ENCODE assay signal across 1 cellular context in the genomic region with DNA sequence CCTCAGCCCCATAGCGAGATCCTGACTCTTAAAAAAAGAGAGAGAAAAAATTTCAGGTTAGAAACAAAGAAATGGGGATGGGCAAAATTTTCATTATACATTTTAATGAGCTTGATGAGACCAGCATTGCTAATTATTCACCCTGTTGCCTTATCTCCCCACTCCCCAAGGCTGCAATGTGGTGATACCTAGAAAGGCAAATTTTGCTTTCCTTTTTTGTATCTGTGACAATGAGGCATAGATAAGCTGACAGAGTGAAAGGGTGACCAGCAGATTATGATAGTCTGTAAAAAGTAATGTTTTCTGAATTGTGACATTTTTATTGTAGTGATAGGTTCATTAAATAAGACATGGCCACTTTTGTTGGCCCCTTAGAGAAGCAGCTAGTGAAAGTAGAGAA.
TF ChIP-seq lines count a peak whose summit lies in the region.

No MANE protein-coding gene starts in this region.

TF ChIP-seq in K562, 482 proteins besides CTCF, POLR2A, EP300 and RAD21 (continued from another document):
- peak; percentile 31 to 34; a peak in 2 of 4 replicates for TF ChIP-seq KDM1A (IDR thresholded peaks at IDR 0.05)
- TF ChIP-seq ARID1B (IDR thresholded peaks at IDR 0.05), result peak; percentile 87
- peak; percentile 81 for TF ChIP-seq TAL1 (IDR thresholded peaks at IDR 0.05)
- TF ChIP-seq, protein P1, sequence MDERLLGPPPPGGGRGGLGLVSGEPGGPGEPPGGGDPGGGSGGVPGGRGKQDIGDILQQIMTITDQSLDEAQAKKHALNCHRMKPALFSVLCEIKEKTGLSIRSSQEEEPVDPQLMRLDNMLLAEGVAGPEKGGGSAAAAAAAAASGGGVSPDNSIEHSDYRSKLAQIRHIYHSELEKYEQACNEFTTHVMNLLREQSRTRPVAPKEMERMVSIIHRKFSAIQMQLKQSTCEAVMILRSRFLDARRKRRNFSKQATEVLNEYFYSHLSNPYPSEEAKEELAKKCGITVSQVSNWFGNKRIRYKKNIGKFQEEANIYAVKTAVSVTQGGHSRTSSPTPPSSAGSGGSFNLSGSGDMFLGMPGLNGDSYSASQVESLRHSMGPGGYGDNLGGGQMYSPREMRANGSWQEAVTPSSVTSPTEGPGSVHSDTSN (CRISPR knock-in tag; IDR thresholded peaks at IDR 0.05; ENCODE audit: low read depth), result no peak
- TF ChIP-seq, protein P1 (tag; conservative IDR thresholded peaks at IDR 0.05; ENCODE audit: low read depth), result 0 out of 2 replicates have a peak, but pooled peaks have one; percentile 13
- peak; percentile 80 for TF ChIP-seq TEAD4 (IDR thresholded peaks at IDR 0.05; ENCODE audit: low read length)
- no peak for TF ChIP-seq TEAD4 (CRISPR knock-in tag; IDR thresholded peaks at IDR 0.05; ENCODE audit: borderline replicate concordance)
- TF ChIP-seq SMARCA4 (IDR thresholded peaks at IDR 0.05), result peak; percentile 76
- peak in 1 of 2 experiments; percentile 64; a peak in 1 of 4 replicates for TF ChIP-seq RCOR1 (IDR thresholded peaks at IDR 0.05; ENCODE audit: borderline replicate concordance in 1 of 2, low read depth in 2 of 2, low read length in 2 of 2)
- TF ChIP-seq FOSL1 (tag; conservative IDR thresholded peaks at IDR 0.05), result 0 out of 2 replicates have a peak, but pooled peaks have one; percentile 19
- TF ChIP-seq, protein P2, sequence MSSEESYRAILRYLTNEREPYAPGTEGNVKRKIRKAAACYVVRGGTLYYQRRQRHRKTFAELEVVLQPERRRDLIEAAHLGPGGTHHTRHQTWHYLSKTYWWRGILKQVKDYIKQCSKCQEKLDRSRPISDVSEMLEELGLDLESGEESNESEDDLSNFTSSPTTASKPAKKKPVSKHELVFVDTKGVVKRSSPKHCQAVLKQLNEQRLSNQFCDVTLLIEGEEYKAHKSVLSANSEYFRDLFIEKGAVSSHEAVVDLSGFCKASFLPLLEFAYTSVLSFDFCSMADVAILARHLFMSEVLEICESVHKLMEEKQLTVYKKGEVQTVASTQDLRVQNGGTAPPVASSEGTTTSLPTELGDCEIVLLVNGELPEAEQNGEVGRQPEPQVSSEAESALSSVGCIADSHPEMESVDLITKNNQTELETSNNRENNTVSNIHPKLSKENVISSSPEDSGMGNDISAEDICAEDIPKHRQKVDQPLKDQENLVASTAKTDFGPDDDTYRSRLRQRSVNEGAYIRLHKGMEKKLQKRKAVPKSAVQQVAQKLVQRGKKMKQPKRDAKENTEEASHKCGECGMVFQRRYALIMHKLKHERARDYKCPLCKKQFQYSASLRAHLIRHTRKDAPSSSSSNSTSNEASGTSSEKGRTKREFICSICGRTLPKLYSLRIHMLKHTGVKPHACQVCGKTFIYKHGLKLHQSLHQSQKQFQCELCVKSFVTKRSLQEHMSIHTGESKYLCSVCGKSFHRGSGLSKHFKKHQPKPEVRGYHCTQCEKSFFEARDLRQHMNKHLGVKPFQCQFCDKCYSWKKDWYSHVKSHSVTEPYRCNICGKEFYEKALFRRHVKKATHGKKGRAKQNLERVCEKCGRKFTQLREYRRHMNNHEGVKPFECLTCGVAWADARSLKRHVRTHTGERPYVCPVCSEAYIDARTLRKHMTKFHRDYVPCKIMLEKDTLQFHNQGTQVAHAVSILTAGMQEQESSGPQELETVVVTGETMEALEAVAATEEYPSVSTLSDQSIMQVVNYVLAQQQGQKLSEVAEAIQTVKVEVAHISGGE (CRISPR knock-in tag; IDR thresholded peaks at IDR 0.05), result 0 out of 6 replicates have a peak, but pooled peaks of 1 of the 3 experiments have one; percentile 21
- TF ChIP-seq NFIC (IDR thresholded peaks at IDR 0.05), result peak; percentile 35; the same call in 1 of the 2 replicates
- TF ChIP-seq POLR2AphosphoS5 (IDR thresholded peaks at IDR 0.05; ENCODE audit: control insufficient read depth, insufficient read depth, low read depth, low read length), result 0 out of 2 replicates have a peak, but pooled peaks have one; percentile 53
- TF ChIP-seq NR1H2 (CRISPR knock-in tag; IDR thresholded peaks at IDR 0.05), result no peak
- peak; percentile 91 for TF ChIP-seq TCF3 (CRISPR knock-in tag; IDR thresholded peaks at IDR 0.05)
- peak; percentile 84 for TF ChIP-seq CBFA2T3 (IDR thresholded peaks at IDR 0.05)
- 0 out of 2 replicates have a peak, but pooled peaks have one; percentile 44 for TF ChIP-seq SMARCC2 (IDR thresholded peaks at IDR 0.05; ENCODE audit: low read depth)
- peak; percentile 29; the same call in 1 of the 2 replicates for TF ChIP-seq FOXM1 (IDR thresholded peaks at IDR 0.05; ENCODE audit: low read depth)
- TF ChIP-seq FOXM1 (CRISPR knock-in tag; IDR thresholded peaks at IDR 0.05; ENCODE audit: low read depth), result no peak
- TF ChIP-seq GATA2 (CRISPR knock-in tag; IDR thresholded peaks at IDR 0.05), result peak; percentile 46; the same call in 1 of the 2 replicates
- TF ChIP-seq CCNT2 (IDR thresholded peaks at IDR 0.05; ENCODE audit: borderline replicate concordance, extremely low read depth, insufficient read length, low read depth, low read length), result peak; percentile 36
- TF ChIP-seq, protein P3, sequence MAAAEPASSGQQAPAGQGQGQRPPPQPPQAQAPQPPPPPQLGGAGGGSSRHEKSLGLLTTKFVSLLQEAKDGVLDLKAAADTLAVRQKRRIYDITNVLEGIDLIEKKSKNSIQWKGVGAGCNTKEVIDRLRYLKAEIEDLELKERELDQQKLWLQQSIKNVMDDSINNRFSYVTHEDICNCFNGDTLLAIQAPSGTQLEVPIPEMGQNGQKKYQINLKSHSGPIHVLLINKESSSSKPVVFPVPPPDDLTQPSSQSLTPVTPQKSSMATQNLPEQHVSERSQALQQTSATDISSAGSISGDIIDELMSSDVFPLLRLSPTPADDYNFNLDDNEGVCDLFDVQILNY (CRISPR knock-in tag; IDR thresholded peaks at IDR 0.05), result no peak
- no peak for TF ChIP-seq PYGO2 (tag; IDR thresholded peaks at IDR 0.05)
- TF ChIP-seq CREBBP (IDR thresholded peaks at IDR 0.05; ENCODE audit: low read depth, low read length), result no peak
- peak; percentile 32 for TF ChIP-seq MEIS2 (IDR thresholded peaks at IDR 0.05; ENCODE audit: partially characterized antibody)
- TF ChIP-seq, protein P4, sequence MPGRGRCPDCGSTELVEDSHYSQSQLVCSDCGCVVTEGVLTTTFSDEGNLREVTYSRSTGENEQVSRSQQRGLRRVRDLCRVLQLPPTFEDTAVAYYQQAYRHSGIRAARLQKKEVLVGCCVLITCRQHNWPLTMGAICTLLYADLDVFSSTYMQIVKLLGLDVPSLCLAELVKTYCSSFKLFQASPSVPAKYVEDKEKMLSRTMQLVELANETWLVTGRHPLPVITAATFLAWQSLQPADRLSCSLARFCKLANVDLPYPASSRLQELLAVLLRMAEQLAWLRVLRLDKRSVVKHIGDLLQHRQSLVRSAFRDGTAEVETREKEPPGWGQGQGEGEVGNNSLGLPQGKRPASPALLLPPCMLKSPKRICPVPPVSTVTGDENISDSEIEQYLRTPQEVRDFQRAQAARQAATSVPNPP (IDR thresholded peaks at IDR 0.05; ENCODE audit: borderline replicate concordance, insufficient read depth, insufficient read length), result no peak
- TF ChIP-seq ELF4 (CRISPR knock-in tag; IDR thresholded peaks at IDR 0.05), result peak; percentile 34; the same call in 1 of the 2 replicates
- no peak for TF ChIP-seq SNIP1 (IDR thresholded peaks at IDR 0.05; ENCODE audit: low read depth)
- TF ChIP-seq STAT5A (IDR thresholded peaks at IDR 0.05; ENCODE audit: borderline replicate concordance, low read length), result peak; percentile 38; the same call in 1 of the 2 replicates
- TF ChIP-seq CBFA2T2 (conservative IDR thresholded peaks at IDR 0.05), result peak; percentile 72
- TF ChIP-seq, protein P5, sequence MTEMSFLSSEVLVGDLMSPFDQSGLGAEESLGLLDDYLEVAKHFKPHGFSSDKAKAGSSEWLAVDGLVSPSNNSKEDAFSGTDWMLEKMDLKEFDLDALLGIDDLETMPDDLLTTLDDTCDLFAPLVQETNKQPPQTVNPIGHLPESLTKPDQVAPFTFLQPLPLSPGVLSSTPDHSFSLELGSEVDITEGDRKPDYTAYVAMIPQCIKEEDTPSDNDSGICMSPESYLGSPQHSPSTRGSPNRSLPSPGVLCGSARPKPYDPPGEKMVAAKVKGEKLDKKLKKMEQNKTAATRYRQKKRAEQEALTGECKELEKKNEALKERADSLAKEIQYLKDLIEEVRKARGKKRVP (CRISPR knock-in tag; IDR thresholded peaks at IDR 0.05), result 0 out of 2 replicates have a peak, but pooled peaks have one; percentile 12
- TF ChIP-seq NCOR1 (IDR thresholded peaks at IDR 0.05), result peak; percentile 73
- TF ChIP-seq PPARD (CRISPR knock-in tag; IDR thresholded peaks at IDR 0.05), result no peak
- TF ChIP-seq DPF2 (IDR thresholded peaks at IDR 0.05), result peak; percentile 64
- no peak for TF ChIP-seq SETDB1 (IDR thresholded peaks at IDR 0.05; ENCODE audit: low read length)
- TF ChIP-seq PHF8 (IDR thresholded peaks at IDR 0.05; ENCODE audit: borderline replicate concordance, low read length), result no peak
